ENCODE assay signal across 10 cellular contexts in the genomic region with DNA sequence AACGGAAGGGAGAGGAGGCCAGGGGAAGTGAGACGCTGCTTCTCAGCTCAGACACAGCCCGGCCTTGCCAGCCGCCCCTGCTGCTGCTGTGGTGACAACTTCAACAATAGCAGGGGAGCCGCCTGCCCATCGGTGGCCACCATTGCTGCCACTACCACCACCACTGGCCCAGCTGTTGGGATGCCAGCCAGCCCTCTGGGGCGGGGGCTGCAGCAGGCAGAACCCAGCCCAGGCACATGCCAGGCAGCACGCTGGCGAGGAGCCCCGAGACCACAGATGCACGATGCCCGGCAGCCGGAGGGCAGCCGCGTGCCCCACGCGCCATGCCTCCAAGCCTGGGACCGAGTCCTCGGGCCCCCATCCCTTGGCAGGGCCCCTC. TPM values are rescaled to one million over a fixed set of nuclear protein-coding genes. Genes with fewer than 3 reads are reported as not detected.
DNase-seq lines count a peak whose midpoint lies in the region; ATAC-seq and TF ChIP-seq lines count a peak whose summit lies in the region.
"Had no signal": no experiment of that assay in that cellular context is flagged by ENCODE, and none has a peak within 500 bp of the region (broad histone marks: within the 10 kb centered on the region; RNA-seq: fewer than 3 reads in every experiment).

No MANE protein-coding gene starts in this region.

- POLR2A ChIA-PET in A673 (lab: Charles Lee; ENCODE audit: low non-redundant PET) (no interaction called here), SK-N-SH (lab: Yijun Ruan, JAX) (interaction anchor here (0.8 to 10.0 kb wide), 4 partner anchors 16 to 102 kb away, joined by 3 to 152 read pairs (median 7); partner anchors contain the start of gene POLR2C)
- POLR2A ChIA-PET in activated CD4-positive, alpha-beta memory T cell treated with anti-CD3 and anti-CD28 coated beads for 36 hours (lab: Charles Lee): no interaction called here

- H3K36me3 ChIP-seq in A673 (ENCODE audit: insufficient read depth, low read length, poor library complexity, severe bottlenecking) (peaks cover 8% of the 10 kb centered on the region), SK-N-SH (replicated peaks in 1 of 2; ENCODE audit: control insufficient read depth in 1 of 2, insufficient read depth in 2 of 2, low read length in 1 of 2) (peaks cover 0 to 9% of the 10 kb centered on the region in 2 experiments), neural progenitor cell (no peaks in the 10 kb centered on the region)

- 40% methylated on average over 6 of the region's 19 CpGs for WGBS in SK-N-SH (ENCODE audit: low lambda C conversion rate)

- H3K27ac ChIP-seq in A673 (ENCODE audit: low read depth, low read length, poor library complexity, severe bottlenecking) (no peak overlapping the region), SK-N-SH (ENCODE audit: low read depth in 2 of 2, low read length in 1 of 2) (peak overlapping the region in 1 of 2 experiments; percentile 90; a peak in 2 of 4 replicates), neural progenitor cell (no peak overlapping the region)
- H3K27ac ChIP-seq: SK-N-MC had no signal

- H3K4me1 Mint-ChIP-seq in glutamatergic neuron (ENCODE audit: low read depth, unreplicated experiment) (peaks cover 13% of the 10 kb centered on the region), neural progenitor cell (peaks cover 37% of the 10 kb centered on the region)
- H3K4me1 Mint-ChIP-seq in activated CD4-positive, alpha-beta memory T cell treated with anti-CD3 and anti-CD28 coated beads for 36 hours (ENCODE audit: low read depth): peaks cover 14% of the 10 kb centered on the region

- H3K36me3 Mint-ChIP-seq in glutamatergic neuron (ENCODE audit: unreplicated experiment) (no peaks in the 10 kb centered on the region), neural progenitor cell (no peaks in the 10 kb centered on the region)
- no peaks in the 10 kb centered on the region for H3K36me3 Mint-ChIP-seq in activated CD4-positive, alpha-beta memory T cell treated with anti-CD3 and anti-CD28 coated beads for 36 hours

- TF ChIP-seq RAD21 in SK-N-SH (IDR thresholded peaks at IDR 0.05; ENCODE audit: low read length): no peak

- H4K20me1 ChIP-seq in SK-N-SH (ENCODE audit: insufficient read depth): 0 out of 2 replicates have a peak, but pooled peaks cover 6% of the 10 kb centered on the region
- H4K20me1 ChIP-seq in neural progenitor cell (ENCODE audit: low read depth): peaks cover 7% of the 10 kb centered on the region

- no peaks in the 10 kb centered on the region for H3K9me2 ChIP-seq in SK-N-SH

- peaks cover 15% of the 10 kb centered on the region for H3K4me1 ChIP-seq in A673 (ENCODE audit: insufficient read depth, low read length, poor library complexity, severe bottlenecking)
- peaks cover 14 to 86% of the 10 kb centered on the region in 2 experiments; a peak in 3 of 4 replicates for H3K4me1 ChIP-seq in SK-N-SH (ENCODE audit: control insufficient read depth in 1 of 2, insufficient read depth in 2 of 2, low read depth in 1 of 2, low read length in 1 of 2)
- peaks cover 44% of the 10 kb centered on the region for H3K4me1 ChIP-seq in neural progenitor cell

- H3F3A ChIP-seq in SK-N-SH (replicated peaks; ENCODE audit: insufficient read depth) (peaks cover 5% of the 10 kb centered on the region), neural progenitor cell (ENCODE audit: low read depth) (peaks cover 13% of the 10 kb centered on the region)

- H3K4me3 Mint-ChIP-seq in glutamatergic neuron (ENCODE audit: unreplicated experiment): peak overlapping the region; percentile 95
- H3K4me3 Mint-ChIP-seq in neural progenitor cell: peak overlapping the region; percentile 82
- no peak overlapping the region for H3K4me3 Mint-ChIP-seq in activated CD4-positive, alpha-beta memory T cell treated with anti-CD3 and anti-CD28 coated beads for 36 hours

- H3K9me3 Mint-ChIP-seq in glutamatergic neuron (ENCODE audit: unreplicated experiment): peaks cover under 1% of the 10 kb centered on the region
- no peaks in the 10 kb centered on the region for H3K9me3 Mint-ChIP-seq in neural progenitor cell
- no peaks in the 10 kb centered on the region for H3K9me3 Mint-ChIP-seq in activated CD4-positive, alpha-beta memory T cell treated with anti-CD3 and anti-CD28 coated beads for 36 hours

- TF ChIP-seq CTCF in A673 (conservative IDR thresholded peaks at IDR 0.05; ENCODE audit: low read depth, low read length) (no peak), SK-N-SH (IDR thresholded peaks at IDR 0.05) (no peak), glutamatergic neuron (IDR thresholded peaks at IDR 0.05; ENCODE audit: partially characterized antibody, unreplicated experiment) (no peak), neural progenitor cell (IDR thresholded peaks at IDR 0.05) (no peak)

- H3K79me2 ChIP-seq in SK-N-SH (ENCODE audit: insufficient read depth) (peaks cover 7% of the 10 kb centered on the region; the same call in 1 of the 2 replicates), neural progenitor cell (ENCODE audit: low read depth) (no peaks in the 10 kb centered on the region)

- no TSS peak for BruUV-seq in A673 (replicated peaks; lab: Mats Ljungman, UMichigan)

- H3K27me3 ChIP-seq in A673 (replicated peaks; ENCODE audit: insufficient read depth, low read depth, low read length, poor library complexity): no peaks in the 10 kb centered on the region
- no peaks in the 10 kb centered on the region for H3K27me3 ChIP-seq in SK-N-SH (ENCODE audit: insufficient read depth)
- H3K27me3 ChIP-seq in neural progenitor cell: peaks cover 7% of the 10 kb centered on the region

- DNase-seq in A673 (ENCODE audit: low spot score) (no peak), SK-N-SH (peak; percentile 64), glutamatergic neuron (no peak), neural progenitor cell (ENCODE audit: low spot score) (no peak)
- no peak for DNase-seq in activated CD4-positive, alpha-beta memory T cell treated with anti-CD3 and anti-CD28 coated beads for 36 hours
- no peak for DNase-seq in stimulated activated CD4-positive, alpha-beta T cell treated with anti-CD3 and anti-CD28 coated beads, Interleukin-1b, Interleukin-23, amount 100 ng/mL, for 48 hours
- no peak for DNase-seq in activated T-cell treated with anti-CD3 and anti-CD28 coated beads, Interleukin-2, amount 50 U/mL, for 48 hours
- DNase-seq: activated gamma-delta T cell treated with Interleukin-2 at 50 U/mL for 16 hours had no signal

- intact Hi-C loops in A673 (cut with micrococcal nuclease; ENCODE audit: unreplicated experiment): no loop called here
- intact Hi-C loops in activated CD4-positive, alpha-beta memory T cell treated with anti-CD3 and anti-CD28 coated beads for 36 hours (cut with micrococcal nuclease): loop anchor here (5.0 kb wide), 1 partner anchor 58 kb away; the partner anchor contains the start of gene CCDC102A

- H3K4me2 ChIP-seq in SK-N-SH: peak overlapping the region; percentile 86
- H3K4me2 ChIP-seq in neural progenitor cell: peak overlapping the region; percentile 73

- H3K27me3 Mint-ChIP-seq in glutamatergic neuron (ENCODE audit: unreplicated experiment) (peaks cover 7% of the 10 kb centered on the region), neural progenitor cell (ENCODE audit: insufficient read depth, low read depth) (peaks cover 5% of the 10 kb centered on the region)
- no peaks in the 10 kb centered on the region for H3K27me3 Mint-ChIP-seq in activated CD4-positive, alpha-beta memory T cell treated with anti-CD3 and anti-CD28 coated beads for 36 hours

- no peak for ATAC-seq in GM21515 (IDR thresholded peaks at IDR 0.05; ENCODE audit: unreplicated experiment)

- H3K9ac ChIP-seq in SK-N-SH (no peak overlapping the region), neural progenitor cell (no peak overlapping the region)

- TF ChIP-seq EP300 in SK-N-SH (IDR thresholded peaks at IDR 0.05; ENCODE audit: borderline replicate concordance in 1 of 2, low read depth in 1 of 2, low read length in 1 of 2): no peak

- H3K27ac Mint-ChIP-seq in glutamatergic neuron (ENCODE audit: unreplicated experiment) (no peak overlapping the region), neural progenitor cell (no peak overlapping the region)
- H3K27ac Mint-ChIP-seq in activated CD4-positive, alpha-beta memory T cell treated with anti-CD3 and anti-CD28 coated beads for 36 hours: no peak overlapping the region

- H3K4me3 ChIP-seq in A673 (ENCODE audit: low read depth, low read length, poor library complexity, severe bottlenecking) (peak overlapping the region; percentile 49), SK-N-SH (ENCODE audit: low read depth in 2 of 2, low read length in 1 of 2) (peak overlapping the region; percentile 48 to 58), neural progenitor cell (peak overlapping the region; percentile 41)
- H3K4me3 ChIP-seq: SK-N-MC had no signal

- peak overlapping the region; percentile 63; the same call in 1 of the 2 replicates for H2AFZ ChIP-seq in SK-N-SH (ENCODE audit: low read depth)
- no peak overlapping the region for H2AFZ ChIP-seq in neural progenitor cell (replicated peaks)

- CTCF ChIA-PET in A673 (lab: Charles Lee) (no interaction called here), SK-N-SH (lab: Yijun Ruan, JAX) (interaction anchor here (0.6 to 21.0 kb wide), 6 partner anchors 8 to 179 kb away, joined by 3 to 354 read pairs (median 5); partner anchors contain the start of gene POLR2C)
- CTCF ChIA-PET in activated CD4-positive, alpha-beta memory T cell treated with anti-CD3 and anti-CD28 coated beads for 36 hours (lab: Charles Lee): interaction anchor here (1.5 to 3.5 kb wide), 3 partner anchors 17 to 43 kb away, joined by 3 to 18 read pairs (median 4); partner anchors contain the start of gene POLR2C

- H3K9me3 ChIP-seq in A673 (ENCODE audit: low read depth, low read length, poor library complexity, severe bottlenecking): no peaks in the 10 kb centered on the region
- H3K9me3 ChIP-seq in SK-N-SH: no peaks in the 10 kb centered on the region
- H3K9me3 ChIP-seq in neural progenitor cell (ENCODE audit: low read depth): no peaks in the 10 kb centered on the region

RNA-seq across cellular contexts. Expression of gene DOK4, which starts 7.3 kb away (rescaled TPM):
- 14.3 and 19.0 TPM in 2 replicates for total RNA-seq in A673 (2021)
- polyA plus RNA-seq in SK-N-SH (2012; rRNA removed): 28.4 and 36.9 TPM in 2 replicates
- 15.8 and 25.8 TPM in 2 replicates for polyA plus RNA-seq in SK-N-SH (2012; cell fraction: cytosol; rRNA removed)
- polyA plus RNA-seq in SK-N-SH (2012; cell fraction: nucleus; rRNA removed): 45.1 and 47.5 TPM in 2 replicates
- total RNA-seq in glutamatergic neuron (ENCODE audit: unreplicated experiment): 23.4 TPM
- total RNA-seq in neural progenitor cell (ENCODE audit: low replicate concordance): 10.5 and 27.4 TPM in 2 replicates
- 1 to 10 TPM; 5.5 to 7.1 TPM for total RNA-seq in activated CD4-positive, alpha-beta memory T cell treated with anti-CD3 and anti-CD28 coated beads for 36 hours

RNA-seq across cellular contexts. Expression of gene POLR2C, which starts 16.6 kb away (rescaled TPM):
- total RNA-seq in A673 (2021): 96.2 and 110 TPM in 2 replicates
- 160 and 178 TPM in 2 replicates for polyA plus RNA-seq in SK-N-SH (2012; rRNA removed)
- 117 and 162 TPM in 2 replicates for polyA plus RNA-seq in SK-N-SH (2012; cell fraction: cytosol; rRNA removed)
- 98.6 and 138 TPM in 2 replicates for polyA plus RNA-seq in SK-N-SH (2012; cell fraction: nucleus; rRNA removed)
- 48.1 TPM for total RNA-seq in glutamatergic neuron (ENCODE audit: unreplicated experiment)
- total RNA-seq in neural progenitor cell (ENCODE audit: low replicate concordance): 58.4 and 97.4 TPM in 2 replicates
- total RNA-seq in activated CD4-positive, alpha-beta memory T cell treated with anti-CD3 and anti-CD28 coated beads for 36 hours: 10 to 100 TPM; 52.5 to 57.0 TPM

RNA-seq across cellular contexts. Expression of gene COQ9, which starts 31.8 kb away (rescaled TPM):
- total RNA-seq in A673 (2021) (65.6 and 69.7 TPM in 2 replicates), glutamatergic neuron (ENCODE audit: unreplicated experiment) (45.1 TPM), neural progenitor cell (ENCODE audit: low replicate concordance) (20.2 and 20.3 TPM in 2 replicates)
- polyA plus RNA-seq in SK-N-SH (2012; rRNA removed): 81.2 and 104 TPM in 2 replicates
- polyA plus RNA-seq in SK-N-SH (2012; cell fraction: cytosol; rRNA removed): 67.5 and 76.5 TPM in 2 replicates
- polyA plus RNA-seq in SK-N-SH (2012; cell fraction: nucleus; rRNA removed): 127 and 149 TPM in 2 replicates
- 10 to 100 TPM; 29.8 to 33.0 TPM for total RNA-seq in activated CD4-positive, alpha-beta memory T cell treated with anti-CD3 and anti-CD28 coated beads for 36 hours

RNA-seq across cellular contexts. Expression of gene CIAPIN1, which starts 31.8 kb away (rescaled TPM):
- total RNA-seq in A673 (2021) (95.1 and 96.9 TPM in 2 replicates), glutamatergic neuron (ENCODE audit: unreplicated experiment) (129 TPM), neural progenitor cell (ENCODE audit: low replicate concordance) (89.2 and 95.9 TPM in 2 replicates)
- polyA plus RNA-seq in SK-N-SH (2012; rRNA removed): 43.6 and 63.3 TPM in 2 replicates
- polyA plus RNA-seq in SK-N-SH (2012; cell fraction: cytosol; rRNA removed): 45.7 and 48.3 TPM in 2 replicates
- 49.1 and 64.3 TPM in 2 replicates for polyA plus RNA-seq in SK-N-SH (2012; cell fraction: nucleus; rRNA removed)
- 10 to 100 TPM; 34.8 to 38.5 TPM for total RNA-seq in activated CD4-positive, alpha-beta memory T cell treated with anti-CD3 and anti-CD28 coated beads for 36 hours

RNA-seq across cellular contexts. Expression of gene CCDC102A, which starts 57.3 kb away (rescaled TPM):
- total RNA-seq in A673 (2021) (10.1 and 10.3 TPM in 2 replicates), glutamatergic neuron (ENCODE audit: unreplicated experiment) (not detected), neural progenitor cell (ENCODE audit: low replicate concordance) (3.9 and 12.8 TPM in 2 replicates)
- polyA plus RNA-seq in SK-N-SH (2012; rRNA removed): 17.5 and 26.2 TPM in 2 replicates
- polyA plus RNA-seq in SK-N-SH (2012; cell fraction: cytosol; rRNA removed): 13.1 and 17.1 TPM in 2 replicates
- polyA plus RNA-seq in SK-N-SH (2012; cell fraction: nucleus; rRNA removed): 20.7 and 31.8 TPM in 2 replicates
- 1 to 10 TPM; 7.0 to 7.9 TPM for total RNA-seq in activated CD4-positive, alpha-beta memory T cell treated with anti-CD3 and anti-CD28 coated beads for 36 hours
